ENCODE assay signal across 13 cellular contexts in the genomic region with DNA sequence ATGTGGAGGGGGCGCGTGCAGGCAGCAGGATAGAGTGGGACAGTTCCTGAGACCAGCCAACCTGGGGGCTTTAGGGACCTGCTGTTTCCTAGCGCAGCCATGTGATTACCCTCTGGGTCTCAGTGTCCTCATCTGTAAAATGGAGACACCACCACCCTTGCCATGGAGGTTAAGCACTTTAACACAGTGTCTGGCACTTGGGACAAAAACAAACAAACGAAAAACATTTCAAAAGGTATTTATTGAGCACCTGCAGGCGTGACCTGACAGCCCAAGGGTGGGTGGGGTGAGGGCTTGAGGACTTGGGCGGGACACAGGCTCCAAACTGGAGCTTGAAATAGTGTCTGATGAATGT. TPM values are rescaled to one million over a fixed set of nuclear protein-coding genes. Genes with fewer than 3 reads are reported as not detected.
DNase-seq lines count a peak whose midpoint lies in the region; ATAC-seq and TF ChIP-seq lines count a peak whose summit lies in the region.
"Had no signal": no experiment of that assay in that cellular context is flagged by ENCODE, and none has a peak within 500 bp of the region (broad histone marks: within the 10 kb centered on the region; RNA-seq: fewer than 3 reads in every experiment).

No MANE protein-coding gene starts in this region.

- CTCF ChIA-PET in MCF 10A (lab: Yijun Ruan, JAX) (interaction anchor here (0.6 to 6.4 kb wide), 8 partner anchors 10 to 279 kb away, joined by 3 to 49 read pairs (median 10); a partner anchor contains a TSS), mammary epithelial cell (lab: Charles Lee; ENCODE audit: low non-redundant PET) (no interaction called here), PC-9 (lab: Charles Lee) (interaction anchor here (0.6 kb wide), 1 partner anchor 95 kb away, joined by 3 read pairs; no protein-coding TSS in a partner anchor)

- H3K9me3 ChIP-seq in mammary epithelial cell (replicated peaks; ENCODE audit: insufficient read depth, low read length) = no peaks in the 10 kb centered on the region
- no peaks in the 10 kb centered on the region for H3K9me3 ChIP-seq in PC-9 (ENCODE audit: insufficient read depth, low read depth)
- H3K9me3 ChIP-seq in lower lobe of right lung = no peaks in the 10 kb centered on the region
- no peaks in the 10 kb centered on the region for H3K9me3 ChIP-seq in tibial nerve

- WGBS in mammary epithelial cell (ENCODE audit: low coverage, missing lambda C conversion rate) = 93% methylated on average over 3 of the region's 6 CpGs
- 74 to 97% methylated on average over 6 of the region's 6 CpGs for WGBS in tibial nerve, 2 donors

- no peak overlapping the region for H3K9ac ChIP-seq in mammary epithelial cell (ENCODE audit: insufficient read depth, low read length)

- H3K27ac ChIP-seq in mammary epithelial cell (ENCODE audit: insufficient read depth, low read depth, low read length) (no peak overlapping the region), PC-9 (no peak overlapping the region), lower lobe of right lung (peak overlapping the region; percentile 100), tibial nerve (peak overlapping the region in 3 of 4 donors; percentile 96 to 100 (median 99))

- H3K27ac Mint-ChIP-seq in MCF 10A (ENCODE audit: low read depth, unreplicated experiment) = no peak overlapping the region

- no peaks in the 10 kb centered on the region for H4K20me1 ChIP-seq in mammary epithelial cell (ENCODE audit: insufficient read depth, low read length)
- no peaks in the 10 kb centered on the region for H4K20me1 ChIP-seq in PC-9 (ENCODE audit: insufficient read depth)

- no peak for TF ChIP-seq CTCF in MCF 10A (IDR thresholded peaks at IDR 0.05; ENCODE audit: unreplicated experiment)
- TF ChIP-seq CTCF in mammary epithelial cell (conservative IDR thresholded peaks at IDR 0.05 in 1 of 2, IDR thresholded peaks at IDR 0.05 in 1 of 2; ENCODE audit: extremely low read depth in 1 of 2, insufficient read depth in 1 of 2, low read depth in 1 of 2, low read length in 2 of 2) = no peak
- TF ChIP-seq CTCF in PC-9 (conservative IDR thresholded peaks at IDR 0.05) = no peak
- TF ChIP-seq CTCF in lower lobe of right lung (IDR thresholded peaks at IDR 0.05) = no peak
- TF ChIP-seq CTCF in tibial nerve (IDR thresholded peaks at IDR 0.05) = no peak

- peaks cover 12% of the 10 kb centered on the region for H3K36me3 Mint-ChIP-seq in MCF 10A (ENCODE audit: insufficient read depth, unreplicated experiment)

- H3K79me2 ChIP-seq in mammary epithelial cell (ENCODE audit: insufficient read depth, low read length) (peaks cover 10% of the 10 kb centered on the region), PC-9 (ENCODE audit: low read depth) (peaks cover 23% of the 10 kb centered on the region)

- peaks cover 24% of the 10 kb centered on the region; the same call in 1 of the 2 replicates for H3F3A ChIP-seq in PC-9 (ENCODE audit: insufficient read depth, low read depth)

- BruUV-seq in MCF 10A (replicated peaks; lab: Mats Ljungman, UMichigan) (no TSS peak), mammary epithelial cell (replicated peaks; lab: Mats Ljungman, UMichigan) (no TSS peak), PC-9 (replicated peaks; lab: Mats Ljungman, UMichigan) (no TSS peak)

- peak overlapping the region; percentile 28 for H3K4me3 Mint-ChIP-seq in MCF 10A (ENCODE audit: unreplicated experiment)

- intact Hi-C loops in MCF 10A (cut with micrococcal nuclease) (loop anchor here (5.0 kb wide), 1 partner anchor 208 kb away; no protein-coding TSS in a partner anchor), mammary epithelial cell (cut with micrococcal nuclease) (no loop called here), PC-9 (cut with micrococcal nuclease; ENCODE audit: unreplicated experiment) (loop anchor here (5.0 kb wide), 4 partner anchors 38 to 608 kb away; a partner anchor contains a TSS), lower lobe of right lung (cut with DNase I) (no loop called here)

- H3K4me3 ChIP-seq in mammary epithelial cell (replicated peaks in 1 of 3; ENCODE audit: insufficient read depth in 1 of 3, low read depth in 2 of 3, low read length in 3 of 3) (no peak overlapping the region), PC-9 (no peak overlapping the region), lower lobe of right lung (peak overlapping the region; percentile 99), tibial nerve (no peak overlapping the region)

- in situ Hi-C loops in mammary epithelial cell (cut with MboI; ENCODE audit: low sequenced_read_pairs in 2 of 2) = loop anchor here (5.0 to 10.0 kb wide), 3 partner anchors 90 to 120 kb away; a partner anchor contains a TSS

- DNase-seq in MCF 10A (ENCODE audit: unreplicated experiment) (no peak), mammary epithelial cell (no peak), PC-9 (no peak), lower lobe of right lung (no peak), tibial nerve (ENCODE audit: low spot score in 2 of 2) (no peak), superior temporal gyrus (ENCODE audit: extremely low spot score) (no peak)
- no peak for DNase-seq in NK-92 treated with Interleukin-12 subunit alpha and Interleukin-12 subunit beta, amount 100 ng/mL, for 24 hours (lab: John Stamatoyannopoulos, UW)
- DNase-seq: activated T-cell treated with anti-CD3 and anti-CD28 coated beads, Interleukin-2, amount 50 U/mL, for 1 hour; NCI-H2227 treated with DMSO at 0.1 percent for 48 hours had no signal

- H3K9me3 Mint-ChIP-seq in MCF 10A (ENCODE audit: unreplicated experiment) = no peaks in the 10 kb centered on the region

- ATAC-seq in lower lobe of right lung (no peak), GM18511 (IDR thresholded peaks at IDR 0.05; ENCODE audit: unreplicated experiment) (no peak)

- no peak overlapping the region for H2AFZ ChIP-seq in mammary epithelial cell (ENCODE audit: low read depth, low read length)
- H2AFZ ChIP-seq in PC-9 = peak overlapping the region; percentile 79; the same call in 1 of the 2 replicates

- POLR2A ChIA-PET in MCF 10A (lab: Yijun Ruan, JAX) = interaction anchor here (0.7 to 6.2 kb wide), 7 partner anchors 11 to 175 kb away, joined by 3 to 108 read pairs (median 17); a partner anchor contains a TSS
- POLR2A ChIA-PET in PC-9 (lab: Charles Lee; ENCODE audit: unreplicated experiment) = no interaction called here

- no peaks in the 10 kb centered on the region for H3K9me2 ChIP-seq in PC-9 (ENCODE audit: insufficient read depth)

- H3K27me3 ChIP-seq in mammary epithelial cell (ENCODE audit: insufficient read depth, low read length) (no peaks in the 10 kb centered on the region), PC-9 (ENCODE audit: insufficient read depth, low read depth) (no peaks in the 10 kb centered on the region), lower lobe of right lung (ENCODE audit: low read depth) (no peaks in the 10 kb centered on the region), tibial nerve (no peaks in the 10 kb centered on the region)
- H3K27me3 ChIP-seq: cardiac muscle cell had no signal

- H3K4me2 ChIP-seq in mammary epithelial cell (ENCODE audit: insufficient read depth, low read depth, low read length) = no peak overlapping the region
- peak overlapping the region; percentile 94 for H3K4me2 ChIP-seq in PC-9

- H3K4me1 ChIP-seq in mammary epithelial cell (ENCODE audit: insufficient read depth, low read length) (peaks cover 32% of the 10 kb centered on the region), PC-9 (replicated peaks; ENCODE audit: insufficient read depth) (peaks cover 18% of the 10 kb centered on the region), lower lobe of right lung (peaks cover 31% of the 10 kb centered on the region), tibial nerve (peaks cover 0 to 26% (median 20%) of the 10 kb centered on the region in 4 donors)

- TF ChIP-seq POLR2A in tibial nerve (IDR thresholded peaks at IDR 0.05) = no peak

- peaks cover 12% of the 10 kb centered on the region for H3K4me1 Mint-ChIP-seq in MCF 10A (ENCODE audit: insufficient read depth, unreplicated experiment)

- no peaks in the 10 kb centered on the region for H3K27me3 Mint-ChIP-seq in MCF 10A (ENCODE audit: insufficient read depth, unreplicated experiment)

- H3K36me3 ChIP-seq in mammary epithelial cell (ENCODE audit: insufficient read depth, low read length) = no peaks in the 10 kb centered on the region
- H3K36me3 ChIP-seq in PC-9 (ENCODE audit: low read depth) = no peaks in the 10 kb centered on the region
- H3K36me3 ChIP-seq in lower lobe of right lung = peaks cover 8% of the 10 kb centered on the region
- no peaks in the 10 kb centered on the region for H3K36me3 ChIP-seq in tibial nerve
- H3K36me3 ChIP-seq: cardiac muscle cell had no signal

- dilution Hi-C loops in mammary epithelial cell (cut with HindIII; ENCODE audit: low sequenced_read_pairs) = no loop called here

- TF ChIP-seq EP300 in tibial nerve (IDR thresholded peaks at IDR 0.05) = no peak

RNA-seq across cellular contexts. Expression of a gene that starts 4.6 kb away (rescaled TPM):
- total RNA-seq in MCF 10A (2022) (71.2 and 72.3 TPM in 2 replicates), mammary epithelial cell (10 to 100 TPM; 27.0 to 58.0 TPM), PC-9 (2021) (61.8 and 69.6 TPM in 2 replicates), lower lobe of right lung (168 TPM), tibial nerve (100 to 1,000 TPM; 122 to 164 (median 140) TPM)
- polyA plus RNA-seq in mammary epithelial cell = 79.1 TPM
- 123 TPM for polyA minus RNA-seq in mammary epithelial cell

RNA-seq across cellular contexts. Expression of a gene that starts 13.0 kb away (rescaled TPM):
- total RNA-seq in MCF 10A (2022) = 0.09 and 0.32 TPM in 2 replicates
- under 1 TPM; 0.17 to 0.38 TPM for total RNA-seq in mammary epithelial cell
- polyA plus RNA-seq in mammary epithelial cell = 0.51 TPM
- polyA minus RNA-seq in mammary epithelial cell = not detected
- 0.35 and 0.44 TPM in 2 replicates for total RNA-seq in PC-9 (2021)
- total RNA-seq in lower lobe of right lung = 419 TPM
- 100 to 1,000 TPM in 1 of 4 donors, 10 to 100 TPM in 3; 19.0 to 213 (median 52.9) TPM for total RNA-seq in tibial nerve
- total RNA-seq: epithelial cell of proximal tubule had no signal

RNA-seq across cellular contexts. Expression of a gene that starts 23.9 kb away (rescaled TPM):
- total RNA-seq in MCF 10A (2022) (not detected in 2 replicates), mammary epithelial cell (not detected), PC-9 (2021) (not detected in 2 replicates), lower lobe of right lung (0.41 TPM), tibial nerve (not detected)
- 0.01 TPM for polyA plus RNA-seq in mammary epithelial cell
- not detected for polyA minus RNA-seq in mammary epithelial cell
- total RNA-seq: epithelial cell of proximal tubule, G401 had no signal

RNA-seq across cellular contexts. Expression of a gene that starts 38.4 kb away (rescaled TPM):
- not detected in 2 replicates for total RNA-seq in MCF 10A (2022)
- total RNA-seq in mammary epithelial cell = not detected
- not detected for polyA plus RNA-seq in mammary epithelial cell
- not detected for polyA minus RNA-seq in mammary epithelial cell
- total RNA-seq in PC-9 (2021) = 1.1 and 2.4 TPM in 2 replicates
- total RNA-seq in lower lobe of right lung = 5.6 TPM
- total RNA-seq in tibial nerve = not detected
- total RNA-seq: epithelial cell of proximal tubule had no signal

Comparison
In these comparisons a context has a peak if more than half of its experiments do, and no peak if none do; other contexts are left out.
1. intact Hi-C loops: an anchor here in MCF 10A (5.0 kb wide) and PC-9 (5.0 kb wide); none called in mammary epithelial cell and lower lobe of right lung.
2. H3K27ac ChIP-seq: peak in lower lobe of right lung (single experiment) and tibial nerve (3 of 4); none in mammary epithelial cell (single experiment) and PC-9 (single experiment).
3. RNA of a gene that starts 13.0 kb away (total RNA-seq): 419 TPM in lower lobe of right lung (single experiment) and 19.0 to 213 TPM in tibial nerve; 0.35 to 0.44 TPM in PC-9, 0.17 to 0.38 TPM in mammary epithelial cell and 0.09 to 0.32 TPM in MCF 10A; every median in the first group is over 10 times any median in the second.